Comparison of ENCODE assay signal across 10 cellular contexts in genomic region chr17:68906638-68907037, GRCh38. TPM values are rescaled to one million over a fixed set of nuclear protein-coding genes. Genes with fewer than 3 reads are reported as not detected.
DNase-seq lines count a peak whose midpoint lies in the region; ATAC-seq and TF ChIP-seq lines count a peak whose summit lies in the region.
"Had no signal": no experiment of that assay in that cellular context is flagged by ENCODE, and none has a peak within 500 bp of the region (broad histone marks: within the 10 kb centered on the region; RNA-seq: fewer than 3 reads in every experiment).

No MANE protein-coding gene starts in this region.

- WGBS in smooth muscle cell (ENCODE audit: low lambda C conversion rate): 89% methylated on average over 3 of the region's 3 CpGs

- H3K36me3 ChIP-seq in smooth muscle cell (ENCODE audit: low read depth): no peaks in the 10 kb centered on the region

- DNase-seq in HEK293T (ENCODE audit: extremely low spot score) (peak; percentile 13), RPMI7951 (ENCODE audit: low read depth) (peak; percentile 21), fibroblast of peridontal ligament (ENCODE audit: extremely low read depth) (peak; percentile 29), smooth muscle cell (lab: John Stamatoyannopoulos, UW; ENCODE audit: unreplicated experiment) (no peak), GM20000 (ENCODE audit: low spot score) (no peak), EL (no peak)
- DNase-seq: activated B cell treated with CpG ODN at 0.5 μM for 24 hours had no signal

- H2AFZ ChIP-seq in smooth muscle cell (ENCODE audit: low read depth): no peak overlapping the region

- H3K27me3 ChIP-seq in smooth muscle cell (ENCODE audit: low read depth): no peaks in the 10 kb centered on the region

- peak overlapping the region; percentile 71 for H3K4me2 ChIP-seq in smooth muscle cell

- no peaks in the 10 kb centered on the region for H3K9me3 ChIP-seq in smooth muscle cell (replicated peaks; ENCODE audit: low read depth)

- no peak overlapping the region for H3K27ac ChIP-seq in smooth muscle cell (ENCODE audit: low read depth)
- H3K27ac ChIP-seq: skin epidermis had no signal

- POLR2A ChIA-PET in HEK293T (lab: Yijun Ruan, JAX): no interaction called here

- no peak overlapping the region for H3K4me3 ChIP-seq in smooth muscle cell
- H3K4me3 ChIP-seq: skin epidermis had no signal

- H3K79me2 ChIP-seq in smooth muscle cell (ENCODE audit: low read depth): no peaks in the 10 kb centered on the region

- TF ChIP-seq CTCF in smooth muscle cell (IDR thresholded peaks at IDR 0.05; ENCODE audit: borderline replicate concordance, insufficient read depth, poor library complexity, severe bottlenecking) (peak; percentile 44), GM20000 (IDR thresholded peaks at IDR 0.05; ENCODE audit: extremely low read depth, missing control alignments) (no peak)

- peaks cover 13% of the 10 kb centered on the region for H3K4me1 ChIP-seq in smooth muscle cell (ENCODE audit: low read depth)

- CTCF ChIA-PET in HEK293T (lab: Yijun Ruan, JAX): interaction anchor here (0.5 to 0.6 kb wide), 2 partner anchors 9 to 17 kb away, joined by 3 to 4 read pairs; no protein-coding TSS in a partner anchor

- H3F3A ChIP-seq in smooth muscle cell (ENCODE audit: low read depth): peaks cover 18% of the 10 kb centered on the region

- H3K9ac ChIP-seq in smooth muscle cell (ENCODE audit: low read depth): no peak overlapping the region

- H4K20me1 ChIP-seq in smooth muscle cell (ENCODE audit: low read depth): no peaks in the 10 kb centered on the region

- ATAC-seq in GM18498 (IDR thresholded peaks at IDR 0.05; ENCODE audit: unreplicated experiment): no peak

TF ChIP-seq in HEK293T, 16 proteins besides CTCF, POLR2A, EP300 and RAD21:
- TF ChIP-seq FOXA1 (IDR thresholded peaks at IDR 0.05): no peak
- no peak for TF ChIP-seq TARDBP (IDR thresholded peaks at IDR 0.05)
- TF ChIP-seq LEF1 (IDR thresholded peaks at IDR 0.05; ENCODE audit: borderline replicate concordance): no peak
- TF ChIP-seq FOXK2 (IDR thresholded peaks at IDR 0.05): no peak
- TF ChIP-seq HDGF (IDR thresholded peaks at IDR 0.05; ENCODE audit: borderline replicate concordance): no peak
- TF ChIP-seq SUZ12 (IDR thresholded peaks at IDR 0.05): no peak
- no peak for TF ChIP-seq L3MBTL2 (conservative IDR thresholded peaks at IDR 0.05)
- TF ChIP-seq ARNT (IDR thresholded peaks at IDR 0.05): no peak
- no peak for TF ChIP-seq NFRKB (IDR thresholded peaks at IDR 0.05)

RNA-seq across cellular contexts. Expression of gene ABCA8, which starts 48.6 kb away (rescaled TPM):
- total RNA-seq in RPMI7951 (2014; rRNA removed; shearing (Covaris generic)): not detected in 2 replicates
- 6.9 TPM in 2 replicates for total RNA-seq in smooth muscle cell
- polyA plus RNA-seq in smooth muscle cell: 1.3 and 1.7 TPM in 2 replicates
- total RNA-seq: activated B cell treated with CpG ODN at 0.5 μM for 24 hours, HT1080 had no signal

Comparison
In these comparisons a context has a peak if more than half of its experiments do, and no peak if none do; other contexts are left out.
1. DNase-seq: peak in HEK293T (single experiment), RPMI7951 (single experiment) and fibroblast of peridontal ligament (single experiment); none in smooth muscle cell (single experiment), GM20000 (single experiment) and EL (single experiment).